Comparison of ENCODE assay signal across 1 cellular context in genomic region chr19:15432629-15433518, GRCh38.
TF ChIP-seq lines count a peak whose summit lies in the region.

No MANE protein-coding gene starts in this region.

TF ChIP-seq in K562, 482 proteins besides CTCF, POLR2A, EP300 and RAD21 (continued from another document and continues in another):
- TF ChIP-seq HOMEZ (CRISPR knock-in tag; IDR thresholded peaks at IDR 0.05): no peak
- TF ChIP-seq E4F1 (CRISPR knock-in tag; IDR thresholded peaks at IDR 0.05; ENCODE audit: borderline replicate concordance): no peak
- no peak for TF ChIP-seq KLF16 (IDR thresholded peaks at IDR 0.05)
- TF ChIP-seq RB1 (IDR thresholded peaks at IDR 0.05; ENCODE audit: low read depth): peak; percentile 100
- peak; percentile 68; the same call in 1 of the 2 replicates for TF ChIP-seq KLF1 (tag; IDR thresholded peaks at IDR 0.05)
- peak; percentile 96 for TF ChIP-seq ETS1 (conservative IDR thresholded peaks at IDR 0.05; ENCODE audit: control insufficient read depth, low read depth, low read length)
- TF ChIP-seq FOSL1 (tag; conservative IDR thresholded peaks at IDR 0.05): no peak
- TF ChIP-seq SNRNP70 (optimal IDR thresholded peaks at IDR 0.05; ENCODE audit: low read depth, low read length): no peak
- TF ChIP-seq FOXK2 (conservative IDR thresholded peaks at IDR 0.05 in 1 of 2, IDR thresholded peaks at IDR 0.05 in 1 of 2; ENCODE audit: low read depth in 2 of 2): no peak
- TF ChIP-seq BRCA1 (IDR thresholded peaks at IDR 0.05): no peak
- no peak for TF ChIP-seq BRCA1 (CRISPR knock-in tag; IDR thresholded peaks at IDR 0.05)
- 0 out of 2 replicates have a peak, but pooled peaks have one; percentile 35 for TF ChIP-seq ZC3H4 (CRISPR knock-in tag; IDR thresholded peaks at IDR 0.05; ENCODE audit: borderline replicate concordance)
- TF ChIP-seq USF1 (CRISPR knock-in tag; IDR thresholded peaks at IDR 0.05): no peak
- peak; percentile 94 for TF ChIP-seq ARID4B (CRISPR knock-in tag; IDR thresholded peaks at IDR 0.05)
- peak; percentile 68 for TF ChIP-seq FOXP1 (CRISPR knock-in tag; IDR thresholded peaks at IDR 0.05)
- no peak for TF ChIP-seq E2F3 (CRISPR knock-in tag; IDR thresholded peaks at IDR 0.05)
- TF ChIP-seq ZNF76 (CRISPR knock-in tag; IDR thresholded peaks at IDR 0.05; ENCODE audit: borderline replicate concordance): no peak
- no peak for TF ChIP-seq DLX4 (CRISPR knock-in tag; IDR thresholded peaks at IDR 0.05)
- TF ChIP-seq BRD4 (IDR thresholded peaks at IDR 0.05): no peak
- TF ChIP-seq THAP12 (CRISPR knock-in tag; IDR thresholded peaks at IDR 0.05): no peak
- TF ChIP-seq RERE (CRISPR knock-in tag; IDR thresholded peaks at IDR 0.05; ENCODE audit: borderline replicate concordance): no peak
- peak; percentile 47; the same call in 1 of the 2 replicates for TF ChIP-seq JUN (IDR thresholded peaks at IDR 0.05; ENCODE audit: borderline replicate concordance, low read depth, low read length)
- TF ChIP-seq JUN (CRISPR knock-in tag; IDR thresholded peaks at IDR 0.05; ENCODE audit: borderline replicate concordance): no peak
- no peak for TF ChIP-seq ZNF347 (CRISPR knock-in tag; IDR thresholded peaks at IDR 0.05; ENCODE audit: low read depth)
- TF ChIP-seq PPARD (CRISPR knock-in tag; IDR thresholded peaks at IDR 0.05): no peak
- peak; percentile 96 for TF ChIP-seq MAX (CRISPR knock-in tag; IDR thresholded peaks at IDR 0.05)
- no peak for TF ChIP-seq RBM15 (IDR thresholded peaks at IDR 0.05; ENCODE audit: insufficient read depth, low read length)
- TF ChIP-seq ZNF778 (CRISPR knock-in tag; IDR thresholded peaks at IDR 0.05): no peak
- TF ChIP-seq BACH1 (tag; IDR thresholded peaks at IDR 0.05): no peak
- no peak for TF ChIP-seq WHSC1 (IDR thresholded peaks at IDR 0.05; ENCODE audit: low read length)
- no peak for TF ChIP-seq IRF9 (tag; IDR thresholded peaks at IDR 0.05)
- TF ChIP-seq DPF2 (IDR thresholded peaks at IDR 0.05): no peak
- no peak for TF ChIP-seq MEF2A (IDR thresholded peaks at IDR 0.05; ENCODE audit: control insufficient read depth, low read depth, low read length)
- peak; percentile 45; the same call in 1 of the 2 replicates for TF ChIP-seq POLR2AphosphoS5 (IDR thresholded peaks at IDR 0.05; ENCODE audit: control insufficient read depth, insufficient read depth, low read depth, low read length)
